ENCODE assay signal across 9 cellular contexts in the genomic region with DNA sequence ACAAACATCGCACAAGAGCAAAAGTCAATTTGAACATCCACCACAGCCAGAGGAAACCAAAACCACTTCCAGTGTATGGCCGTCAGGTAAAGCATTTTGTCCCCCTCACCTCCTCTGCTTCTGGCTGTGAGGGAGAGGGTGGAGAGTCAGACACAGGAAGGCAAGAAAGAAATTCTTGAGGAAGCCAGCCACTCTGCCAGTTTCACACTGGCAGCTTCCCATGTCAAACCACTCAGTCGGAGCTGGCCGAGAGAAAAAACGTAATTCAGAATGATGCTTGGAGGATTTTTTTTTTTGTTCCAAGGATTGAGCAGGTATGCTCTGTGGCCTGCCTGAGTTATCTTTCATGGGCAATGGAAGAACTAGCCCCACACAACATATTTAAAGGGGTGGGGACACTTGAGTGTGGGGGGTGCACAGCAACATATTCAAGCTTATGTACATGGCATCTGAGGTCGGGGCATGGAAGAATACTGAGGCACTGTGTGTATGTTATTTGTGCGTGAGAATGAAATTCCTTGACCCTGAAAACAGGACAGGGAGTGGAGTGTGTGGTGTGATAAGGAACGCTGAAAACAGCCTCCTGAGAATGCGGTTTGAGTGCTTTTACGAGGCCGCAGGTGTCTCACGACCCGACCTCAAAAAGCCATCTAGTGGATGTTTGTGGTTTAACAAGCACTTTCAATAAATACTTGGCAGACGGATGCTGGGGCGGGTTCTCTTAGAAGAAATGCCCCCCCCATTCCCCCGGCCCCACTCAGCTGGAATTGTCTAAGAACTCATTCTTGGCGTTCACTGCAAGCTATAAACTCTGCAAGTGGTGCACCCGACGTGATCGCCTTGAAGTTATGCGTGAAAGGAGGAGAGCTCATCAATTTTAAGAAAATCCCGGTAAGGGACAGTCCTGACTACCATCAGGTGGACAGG. TPM values are rescaled to one million over a fixed set of nuclear protein-coding genes. Genes with fewer than 3 reads are reported as not detected.
DNase-seq lines count a peak whose midpoint lies in the region; ATAC-seq, FAIRE-seq and TF ChIP-seq lines count a peak whose summit lies in the region.
"Had no signal": no experiment of that assay in that cellular context is flagged by ENCODE, and none has a peak within 500 bp of the region (broad histone marks: within the 10 kb centered on the region; RNA-seq: fewer than 3 reads in every experiment).

No MANE protein-coding gene starts in this region.

- DNase-seq in RPMI8226 (peak; percentile 89), fibroblast of the conjunctiva (ENCODE audit: low read depth) (peak; percentile 62), omental fat pad (ENCODE audit: low spot score) (no peak), upper lobe of right lung (peak; percentile 87)
- peak; percentile 23 to 47 for DNase-seq in activated T-helper 1 cell treated with anti-CD3 and anti-CD28 coated beads, Interleukin-2, amount 50 U/mL, for 16 hours (ENCODE audit: low read depth in 1 of 2, low spot score in 1 of 2)

- intact Hi-C loops in upper lobe of right lung (cut with DNase I): no loop called here

- ATAC-seq in omental fat pad (ENCODE audit: low FRiP score) (peak; percentile 68), upper lobe of right lung (peak; percentile 87), GM19397 (IDR thresholded peaks at IDR 0.05; ENCODE audit: unreplicated experiment) (no peak)

- no peaks in the 10 kb centered on the region for H3K79me2 ChIP-seq in Loucy (ENCODE audit: insufficient read depth, low read length)

- H4K20me1 ChIP-seq in Loucy (ENCODE audit: insufficient read depth, low read length, poor library complexity, severe bottlenecking): no peaks in the 10 kb centered on the region

- H3K36me3 ChIP-seq in Loucy (ENCODE audit: insufficient read depth, low read length) (no peaks in the 10 kb centered on the region), upper lobe of right lung (no peaks in the 10 kb centered on the region)

- H3K9ac ChIP-seq in Loucy (ENCODE audit: low read depth, low read length, poor library complexity, severe bottlenecking): no peak overlapping the region

- TF ChIP-seq CTCF in Loucy (conservative IDR thresholded peaks at IDR 0.05; ENCODE audit: low read length) (peak; percentile 55), omental fat pad (IDR thresholded peaks at IDR 0.05) (peak in 1 of 3 donors; percentile 12), upper lobe of right lung (IDR thresholded peaks at IDR 0.05) (peak; percentile 62)

- H3K9me3 ChIP-seq in Loucy (ENCODE audit: insufficient read depth, low read depth, low read length) (no peaks in the 10 kb centered on the region), upper lobe of right lung (no peaks in the 10 kb centered on the region)

- peak; percentile 67 for FAIRE-seq in G401.6 (lab: Jason Lieb, UNC)
- FAIRE-seq: endometrium had no signal

- peaks cover 6% of the 10 kb centered on the region; the same call in 1 of the 2 replicates for H3F3A ChIP-seq in Loucy (ENCODE audit: low read depth)

- peaks cover 41% of the 10 kb centered on the region for H3K27me3 ChIP-seq in Loucy (ENCODE audit: insufficient read depth, low read length, poor library complexity, severe bottlenecking)
- H3K27me3 ChIP-seq in upper lobe of right lung: no peaks in the 10 kb centered on the region

- H3K4me1 ChIP-seq in Loucy (ENCODE audit: insufficient read depth, low read length, poor library complexity, severe bottlenecking) (peaks cover 16% of the 10 kb centered on the region), upper lobe of right lung (peaks cover 6% of the 10 kb centered on the region)

- H3K4me2 ChIP-seq in Loucy (ENCODE audit: low read depth, low read length, poor library complexity, severe bottlenecking): peak overlapping the region; percentile 86

- no peak overlapping the region for H2AFZ ChIP-seq in Loucy (ENCODE audit: low read length)

- H3K9me2 ChIP-seq in Loucy (replicated peaks; ENCODE audit: low read depth, low read length): no peaks in the 10 kb centered on the region

- H3K4me3 ChIP-seq in Loucy (ENCODE audit: low read length, poor library complexity, severe bottlenecking) (peak overlapping the region; percentile 64), upper lobe of right lung (peak overlapping the region; percentile 27)

- peak overlapping the region; percentile 67 for H3K27ac ChIP-seq in upper lobe of right lung

RNA-seq across cellular contexts. Expression of gene DAXX, which starts 22.3 kb away (rescaled TPM):
- total RNA-seq in omental fat pad (10 to 100 TPM; 33.4 to 65.2 (median 42.5) TPM), upper lobe of right lung (35.0 TPM)

RNA-seq across cellular contexts. Expression of gene ZBTB22, which starts 27.5 kb away (rescaled TPM):
- total RNA-seq in omental fat pad (10 to 100 TPM; 10.7 to 15.3 (median 11.6) TPM), upper lobe of right lung (26.2 TPM)

RNA-seq across cellular contexts. Expression of gene TAPBP, which starts 31.2 kb away (rescaled TPM):
- total RNA-seq in omental fat pad: 10 to 100 TPM; 50.2 to 90.5 (median 69.1) TPM
- total RNA-seq in upper lobe of right lung: 191 TPM

RNA-seq across cellular contexts. Expression of gene RGL2, which starts 46.3 kb away (rescaled TPM):
- total RNA-seq in omental fat pad: 10 to 100 TPM; 28.7 to 81.2 (median 41.7) TPM
- total RNA-seq in upper lobe of right lung: 114 TPM

RNA-seq across cellular contexts. Expression of gene KIFC1, which starts 46.6 kb away (rescaled TPM):
- 10 to 100 TPM in 1 of 4 donors, 1 to 10 TPM in 1, under 1 TPM in 2; 0.25 to 10.8 (median 3.1) TPM for total RNA-seq in omental fat pad
- total RNA-seq in upper lobe of right lung: 2.3 TPM
